18 cellular contexts compared by ENCODE assay signal in the genomic region with DNA sequence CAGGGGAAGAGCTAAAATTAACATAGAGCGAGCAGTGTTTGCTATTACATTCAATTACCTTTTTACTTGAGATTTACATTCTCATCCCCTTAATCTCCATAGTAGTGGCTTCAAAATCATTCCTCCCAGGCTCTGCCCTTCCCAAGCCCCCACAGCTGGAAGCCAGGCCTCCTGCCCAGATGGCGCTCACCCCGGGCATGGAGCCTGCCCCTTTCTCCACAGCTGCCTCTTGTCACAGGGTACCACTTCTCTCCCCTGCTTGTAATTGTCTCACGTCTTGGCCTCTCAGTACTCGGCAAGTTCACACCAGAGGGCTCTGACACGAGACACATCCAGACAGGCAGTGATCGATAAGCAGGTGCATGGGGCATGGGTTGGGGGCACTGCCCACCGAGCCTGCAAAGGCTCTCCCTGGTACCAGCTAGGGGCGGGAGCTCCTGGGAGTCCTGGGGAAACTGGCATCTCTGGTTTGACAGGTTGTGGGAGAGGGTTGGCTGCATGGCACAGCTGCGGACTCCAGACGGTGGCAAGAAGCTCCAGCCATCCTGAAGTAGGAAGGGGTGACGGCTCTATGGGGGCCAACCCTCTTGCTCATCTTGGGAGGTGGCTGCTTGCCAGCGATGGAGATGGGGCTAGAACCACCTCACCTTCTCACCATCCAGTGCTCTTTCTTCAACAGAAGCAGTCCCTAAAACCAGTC. TPM values are rescaled to one million over a fixed set of nuclear protein-coding genes. Genes with fewer than 3 reads are reported as not detected.
DNase-seq lines count a peak whose midpoint lies in the region; ATAC-seq and TF ChIP-seq lines count a peak whose summit lies in the region.
"Had no signal": no experiment of that assay in that cellular context is flagged by ENCODE, and none has a peak within 500 bp of the region (broad histone marks: within the 10 kb centered on the region; RNA-seq: fewer than 3 reads in every experiment).

No MANE protein-coding gene starts in this region.

- no peaks in the 10 kb centered on the region for H3K36me3 ChIP-seq in left lung
- H3K36me3 ChIP-seq: heart right ventricle had no signal

- no peaks in the 10 kb centered on the region for H3K9me3 ChIP-seq in left lung
- H3K9me3 ChIP-seq: body of pancreas, heart right ventricle had no signal

- H3K4me1 ChIP-seq in left lung = no peaks in the 10 kb centered on the region

- intact Hi-C loops in left lung (cut with DNase I) = no loop called here

- ATAC-seq in left lung = peak; percentile 31
- no peak for ATAC-seq in GM21367 (IDR thresholded peaks at IDR 0.05; ENCODE audit: unreplicated experiment)
- ATAC-seq in activated naive CD4-positive, alpha-beta T cell treated with anti-CD3 and anti-CD28 coated beads, Interleukin-2, amount 50 U/mL, for 72 hours = no peak
- ATAC-seq: body of pancreas, right cardiac atrium had no signal

- H3K27ac Mint-ChIP-seq in activated naive CD4-positive, alpha-beta T cell treated with anti-CD3 and anti-CD28 coated beads, Interleukin-2, amount 50 U/mL, for 72 hours = no peak overlapping the region
- H3K27ac Mint-ChIP-seq: activated naive CD4-positive, alpha-beta T cell treated with anti-CD3 and anti-CD28 coated beads for 36 hours; mesothelial cell of epicardium had no signal

- peak; percentile 48 for DNase-seq in DMS 273 treated with DMSO at 0.1 percent for 48 hours (lab: John Stamatoyannopoulos, UW)
- DNase-seq in NCI-H524 treated with DMSO at 0.1 percent for 48 hours (lab: John Stamatoyannopoulos, UW) = peak; percentile 69
- DNase-seq in left lung = peak in 1 of 2 donors; percentile 44
- no peak for DNase-seq in OCI-M1 (lab: John Stamatoyannopoulos, UW)
- no peak for DNase-seq in activated naive CD4-positive, alpha-beta T cell treated with anti-CD3 and anti-CD28 coated beads, Interleukin-2, amount 50 U/mL, for 72 hours (ENCODE audit: low spot score in 2 of 2)
- DNase-seq: activated CD4-positive, alpha-beta T cell treated with anti-CD3 and anti-CD28 coated beads for 48 hours; activated CD8-positive, alpha-beta memory T cell treated with anti-CD3 and anti-CD28 coated beads, Interleukin-2, amount 50 U/mL, for 48 hours; activated naive CD4-positive, alpha-beta T cell treated with anti-CD3 and anti-CD28 coated beads for 36 hours; erythroblast; heart right ventricle; islet precursor cell; stimulated activated CD4-positive, alpha-beta T cell treated with anti-CD3 and anti-CD28 coated beads, Interleukin-1b, Interleukin-23, amount 100 ng/mL, for 48 hours; T1000 had no signal

- H3K36me3 Mint-ChIP-seq in activated naive CD4-positive, alpha-beta T cell treated with anti-CD3 and anti-CD28 coated beads, Interleukin-2, amount 50 U/mL, for 72 hours = no peaks in the 10 kb centered on the region
- H3K36me3 Mint-ChIP-seq: mesothelial cell of epicardium had no signal

- H3K4me3 ChIP-seq in left lung = no peak overlapping the region
- H3K4me3 ChIP-seq: body of pancreas, heart right ventricle had no signal

- peak overlapping the region; percentile 23; the same call in 1 of the 2 replicates for H3K27ac ChIP-seq in 22Rv1
- H3K27ac ChIP-seq in left lung = no peak overlapping the region
- H3K27ac ChIP-seq: body of pancreas, heart right ventricle had no signal

- H3K9me3 Mint-ChIP-seq in activated naive CD4-positive, alpha-beta T cell treated with anti-CD3 and anti-CD28 coated beads, Interleukin-2, amount 50 U/mL, for 72 hours = no peaks in the 10 kb centered on the region
- H3K9me3 Mint-ChIP-seq: activated naive CD4-positive, alpha-beta T cell treated with anti-CD3 and anti-CD28 coated beads for 36 hours; mesothelial cell of epicardium had no signal

- TF ChIP-seq CTCF in 22Rv1 (IDR thresholded peaks at IDR 0.05) (no peak), left lung (IDR thresholded peaks at IDR 0.05) (no peak)

- no peaks in the 10 kb centered on the region for H3K27me3 ChIP-seq in left lung
- H3K27me3 ChIP-seq: body of pancreas had no signal

RNA-seq across cellular contexts. Expression of gene CASZ1, which starts 20.1 kb away (rescaled TPM):
- 10 to 100 TPM; 41.8 to 44.0 TPM for total RNA-seq in left lung
- 1 to 10 TPM; 1.6 to 1.8 TPM for total RNA-seq in activated naive CD4-positive, alpha-beta T cell treated with anti-CD3 and anti-CD28 coated beads, Interleukin-2, amount 50 U/mL, for 72 hours

Comparison
In these comparisons a context has a peak if more than half of its experiments do, and no peak if none do; other contexts are left out.
1. DNase-seq: peak in DMS 273 treated with DMSO at 0.1 percent for 48 hours (single experiment) and NCI-H524 treated with DMSO at 0.1 percent for 48 hours (single experiment); none in OCI-M1 (single experiment) and activated naive CD4-positive, alpha-beta T cell treated with anti-CD3 and anti-CD28 coated beads, Interleukin-2, amount 50 U/mL, for 72 hours (0 of 2).
2. RNA of gene CASZ1, which starts 20.1 kb away (total RNA-seq): 41.8 to 44.0 TPM in left lung; 1.6 to 1.8 TPM in activated naive CD4-positive, alpha-beta T cell treated with anti-CD3 and anti-CD28 coated beads, Interleukin-2, amount 50 U/mL, for 72 hours; every median in the first group is over 10 times any median in the second.